ENCODE assay signal across 29 cellular contexts in genomic region chr10:1591742-1592141, GRCh38.
DNase-seq lines count a peak whose midpoint lies in the region; ATAC-seq, FAIRE-seq and TF ChIP-seq lines count a peak whose summit lies in the region.
"Had no signal": no experiment of that assay in that cellular context is flagged by ENCODE, and none has a peak within 500 bp of the region (broad histone marks: within the 10 kb centered on the region; RNA-seq: fewer than 3 reads in every experiment).

No MANE protein-coding gene starts in this region.

- FAIRE-seq in kidney (lab: Jason Lieb, UNC) (no peak), frontal cortex (lab: Jason Lieb, UNC) (no peak)
- FAIRE-seq: A204.1, GM12878, GM12892, GM18507, GM19239 had no signal

- H4K91ac ChIP-seq in H9 (ENCODE audit: insufficient read length, low read depth, low read length), result no peak overlapping the region
- no peak overlapping the region for H4K91ac ChIP-seq in neuronal stem cell (ENCODE audit: low read depth, low read length, poor library complexity)

- no peak overlapping the region for H4K8ac ChIP-seq in H9 (replicated peaks; ENCODE audit: insufficient read length, low read depth, low read length)
- H4K8ac ChIP-seq in neuronal stem cell (ENCODE audit: low read depth, low read length), result no peak overlapping the region

- H3K9ac ChIP-seq in H9 (ENCODE audit: extremely low read depth, insufficient read length, low read length) (no peak overlapping the region), kidney (ENCODE audit: low read length in 2 of 2) (no peak overlapping the region), neuronal stem cell (ENCODE audit: low read depth, low read length, poor library complexity) (no peak overlapping the region)
- H3K9ac ChIP-seq: BLaER1 had no signal

- H3K4me3 Mint-ChIP-seq in H9, result no peak overlapping the region
- H3K4me3 Mint-ChIP-seq in glutamatergic neuron (ENCODE audit: unreplicated experiment), result no peak overlapping the region
- H3K4me3 Mint-ChIP-seq: CD14-positive monocyte; CD4-positive, alpha-beta memory T cell; CD4-positive, CD25-positive, alpha-beta regulatory T cell; CD8-positive, alpha-beta memory T cell had no signal

- TF ChIP-seq POLR2A in vagina (IDR thresholded peaks at IDR 0.05), result no peak

- H2BK20ac ChIP-seq in H9 (ENCODE audit: low read depth, low read length, poor library complexity, severe bottlenecking), result no peak overlapping the region

- no peaks in the 10 kb centered on the region for H3K36me3 ChIP-seq in kidney (ENCODE audit: control insufficient read depth in 1 of 2, insufficient read depth in 2 of 2, low read length in 2 of 2)
- no peaks in the 10 kb centered on the region for H3K36me3 ChIP-seq in vagina
- H3K36me3 ChIP-seq in neuronal stem cell (replicated peaks in 1 of 2; ENCODE audit: control insufficient read depth in 2 of 2, insufficient read depth in 2 of 2, low read length in 2 of 2), result no peaks in the 10 kb centered on the region
- H3K36me3 ChIP-seq: BE2C, BLaER1 had no signal

- H2AK5ac ChIP-seq in H9 (ENCODE audit: insufficient read length, low read length), result no peak overlapping the region
- H2AK5ac ChIP-seq in neuronal stem cell (ENCODE audit: low read depth, low read length), result no peak overlapping the region

- H3K9me3 Mint-ChIP-seq in H9 (peaks cover 7 to 9% of the 10 kb centered on the region in 2 experiments; a peak in 3 of 5 replicates), glutamatergic neuron (ENCODE audit: unreplicated experiment) (peaks cover 9% of the 10 kb centered on the region)

- no peaks in the 10 kb centered on the region for H3K23me2 ChIP-seq in H9 (ENCODE audit: insufficient read length, low read depth, low read length, poor library complexity, severe bottlenecking)

- no peaks in the 10 kb centered on the region for H3K27me3 ChIP-seq in H9 (ENCODE audit: insufficient read depth, low read length)
- no peaks in the 10 kb centered on the region for H3K27me3 ChIP-seq in vagina
- H3K27me3 ChIP-seq in neuronal stem cell (ENCODE audit: control insufficient read depth in 3 of 3, insufficient read depth in 3 of 3, low read depth in 1 of 3, low read length in 3 of 3), result no peaks in the 10 kb centered on the region
- H3K27me3 ChIP-seq: BE2C, BLaER1 had no signal

- H3K4ac ChIP-seq in H9 (ENCODE audit: low read depth, low read length) (no peak overlapping the region), neuronal stem cell (ENCODE audit: low read length) (no peak overlapping the region)

- H3K23ac ChIP-seq in H9 (ENCODE audit: insufficient read length, low read depth, low read length) (no peak overlapping the region), neuronal stem cell (ENCODE audit: low read depth, low read length, poor library complexity) (no peak overlapping the region)

- intact Hi-C loops in kidney (cut with DNase I), result no loop called here
- intact Hi-C loops in posterior vena cava (cut with DNase I), result no loop called here
- intact Hi-C loops in vagina (cut with DNase I), result no loop called here

- H3K4me2 ChIP-seq in H9 (ENCODE audit: insufficient read depth, insufficient read length, low read length) (no peak overlapping the region), neuronal stem cell (ENCODE audit: insufficient read depth, low read length, poor library complexity, severe bottlenecking) (no peak overlapping the region)
- H3K4me2 ChIP-seq: BLaER1 had no signal

- H3K27ac Mint-ChIP-seq in H9 (no peak overlapping the region), glutamatergic neuron (ENCODE audit: unreplicated experiment) (peak overlapping the region; percentile 46)
- H3K27ac Mint-ChIP-seq: CD14-positive monocyte; CD4-positive, CD25-positive, alpha-beta regulatory T cell; CD8-positive, alpha-beta memory T cell had no signal

- H3K27me3 Mint-ChIP-seq in H9 (ENCODE audit: low read depth) (peaks cover 10% of the 10 kb centered on the region), glutamatergic neuron (ENCODE audit: unreplicated experiment) (peaks cover 12% of the 10 kb centered on the region)

- H2BK5ac ChIP-seq in H9 (ENCODE audit: insufficient read length, low read length) (no peak overlapping the region), neuronal stem cell (ENCODE audit: low read length) (no peak overlapping the region)

- H3K4me1 ChIP-seq in H9 (ENCODE audit: insufficient read depth, low read length) (no peaks in the 10 kb centered on the region), kidney (ENCODE audit: control insufficient read depth in 1 of 2, insufficient read depth in 1 of 2, low read depth in 1 of 2, low read length in 2 of 2) (no peaks in the 10 kb centered on the region), vagina (no peaks in the 10 kb centered on the region), neuronal stem cell (ENCODE audit: control insufficient read depth in 2 of 2, insufficient read depth in 1 of 2, low read depth in 1 of 2, low read length in 2 of 2) (peaks cover 0 to 4% of the 10 kb centered on the region in 2 donors)
- H3K4me1 ChIP-seq: BE2C, BLaER1 had no signal

- no peak overlapping the region for H3K14ac ChIP-seq in H9 (ENCODE audit: insufficient read depth, low read length)
- H3K14ac ChIP-seq in neuronal stem cell (ENCODE audit: low read length), result no peak overlapping the region

- H2BK15ac ChIP-seq in H9 (ENCODE audit: low read depth, low read length) (no peak overlapping the region), neuronal stem cell (ENCODE audit: low read length) (no peak overlapping the region)

- peaks cover 0 to 2% of the 10 kb centered on the region in 2 experiments; a peak in 1 of 4 replicates for H3K4me1 Mint-ChIP-seq in H9
- peaks cover 19% of the 10 kb centered on the region for H3K4me1 Mint-ChIP-seq in glutamatergic neuron (ENCODE audit: low read depth, unreplicated experiment)
- H3K4me1 Mint-ChIP-seq: CD14-positive monocyte; CD4-positive, alpha-beta memory T cell; CD4-positive, CD25-positive, alpha-beta regulatory T cell; CD8-positive, alpha-beta memory T cell had no signal

- H3K4me3 ChIP-seq in kidney (ENCODE audit: low read length in 2 of 2) (no peak overlapping the region), vagina (no peak overlapping the region), neuronal stem cell (ENCODE audit: low read length in 2 of 2) (no peak overlapping the region)
- H3K4me3 ChIP-seq: BLaER1, GM12878 had no signal

- peak; percentile 11 for DNase-seq in H9
- no peak for DNase-seq in glutamatergic neuron
- peak; percentile 39 for DNase-seq in kidney
- DNase-seq in posterior vena cava (ENCODE audit: low spot score), result peak; percentile 72
- no peak for DNase-seq in vagina (ENCODE audit: extremely low spot score in 2 of 2)
- no peak for DNase-seq in neuronal stem cell (ENCODE audit: low spot score)
- no peak for DNase-seq in frontal cortex (ENCODE audit: low spot score in 2 of 2)
- DNase-seq: 8988T; ACHN; BE2C; C1 segment of cervical spinal cord; CD4-positive, alpha-beta memory T cell; CD4-positive, CD25-positive, alpha-beta regulatory T cell; CD8-positive, alpha-beta memory T cell; COR-L47; DMS 273 treated with DMSO at 0.1 percent for 48 hours; DMS153; DMS53; DND-41; EL; GDM1 had no signal

- TF ChIP-seq CTCF in H9 (conservative IDR thresholded peaks at IDR 0.05) (no peak), glutamatergic neuron (IDR thresholded peaks at IDR 0.05; ENCODE audit: partially characterized antibody, unreplicated experiment) (no peak), kidney (IDR thresholded peaks at IDR 0.05; ENCODE audit: borderline replicate concordance, extremely low read depth, insufficient read depth) (no peak), vagina (IDR thresholded peaks at IDR 0.05) (no peak)

- H2BK120ac ChIP-seq in H9 (ENCODE audit: low read depth, low read length, poor library complexity, severe bottlenecking), result no peak overlapping the region
- no peak overlapping the region for H2BK120ac ChIP-seq in neuronal stem cell (ENCODE audit: low read depth, low read length)

- no peak for ATAC-seq in HG03196 (IDR thresholded peaks at IDR 0.05; ENCODE audit: unreplicated experiment)
- ATAC-seq: GM12878 had no signal

- H2BK12ac ChIP-seq in H9 (ENCODE audit: insufficient read length, low read depth, low read length) (no peak overlapping the region), neuronal stem cell (ENCODE audit: low read length) (no peak overlapping the region)

- no peak overlapping the region for H3T11ph ChIP-seq in H9 (ENCODE audit: low read length)

- no peak overlapping the region for H4K5ac ChIP-seq in H9 (ENCODE audit: insufficient read length, low read depth, low read length)

- no peaks in the 10 kb centered on the region for H4K20me1 ChIP-seq in H9 (ENCODE audit: control insufficient read depth, insufficient read depth, insufficient read length)

- H3K36me3 Mint-ChIP-seq in H9 (ENCODE audit: insufficient read depth in 1 of 3, low read depth in 3 of 3) (peaks cover 0 to 5% (median 0%) of the 10 kb centered on the region in 3 experiments; a peak in 5 of 7 replicates), glutamatergic neuron (ENCODE audit: unreplicated experiment) (peaks cover 14% of the 10 kb centered on the region)
- H3K36me3 Mint-ChIP-seq: CD14-positive monocyte; CD4-positive, alpha-beta memory T cell; CD4-positive, CD25-positive, alpha-beta regulatory T cell had no signal

- H2AFZ ChIP-seq in H9 (ENCODE audit: low read length) (no peak overlapping the region), neuronal stem cell (ENCODE audit: low read length) (no peak overlapping the region)

- H3K79me2 ChIP-seq in H9 (ENCODE audit: insufficient read depth, low read length), result no peaks in the 10 kb centered on the region

- H3K27ac ChIP-seq in H9 (ENCODE audit: insufficient read length, low read depth, low read length), result no peak overlapping the region
- no peak overlapping the region for H3K27ac ChIP-seq in kidney (ENCODE audit: low read depth in 2 of 2, low read length in 2 of 2)
- no peak overlapping the region for H3K27ac ChIP-seq in vagina
- no peak overlapping the region for H3K27ac ChIP-seq in neuronal stem cell (replicated peaks; ENCODE audit: low read length)
- H3K27ac ChIP-seq: BLaER1 had no signal

- H3K79me1 ChIP-seq in H9 (ENCODE audit: insufficient read depth, low read depth, low read length, poor library complexity, severe bottlenecking), result no peaks in the 10 kb centered on the region
- H3K79me1 ChIP-seq in neuronal stem cell (ENCODE audit: low read depth, low read length), result no peaks in the 10 kb centered on the region

- H3K18ac ChIP-seq in H9 (ENCODE audit: insufficient read length, low read depth, low read length) (no peak overlapping the region), neuronal stem cell (ENCODE audit: low read length) (no peak overlapping the region)

- H3K9me3 ChIP-seq in H9 (ENCODE audit: control insufficient read depth, low read depth, low read length) (no peaks in the 10 kb centered on the region), kidney (ENCODE audit: control insufficient read depth in 1 of 2, low read length in 2 of 2) (no peaks in the 10 kb centered on the region), vagina (no peaks in the 10 kb centered on the region), neuronal stem cell (replicated peaks in 1 of 2; ENCODE audit: control insufficient read depth in 2 of 2, insufficient read depth in 1 of 2, low read depth in 1 of 2, low read length in 2 of 2) (peaks cover 0 to 2% of the 10 kb centered on the region in 2 donors)
- H3K9me3 ChIP-seq: BE2C had no signal

- no peak overlapping the region for H3K56ac ChIP-seq in H9 (ENCODE audit: insufficient read length, low read depth, low read length)

- no CpG with 5 or more reads among the region's 8 CpGs for WGBS in H9 (ENCODE audit: extremely low coverage, insufficient read length, low lambda C conversion rate)
- no CpG with 5 or more reads among the region's 8 CpGs for WGBS in neuronal stem cell (ENCODE audit: extremely low coverage in 2 of 2, insufficient read length in 2 of 2, insufficient replicate concordance in 1 of 2), 2 donors

Comparison
In these comparisons a context has a peak if more than half of its experiments do, and no peak if none do; other contexts are left out.
1. DNase-seq: peak in H9 (single experiment), kidney (single experiment) and posterior vena cava (single experiment); none in glutamatergic neuron (single experiment), vagina (0 of 2), neuronal stem cell (single experiment) and frontal cortex (0 of 2).